ENCODE assay signal across 8 cellular contexts in genomic region chr19:34359140-34359953, GRCh38. TPM values are rescaled to one million over a fixed set of nuclear protein-coding genes. Genes with fewer than 3 reads are reported as not detected.
DNase-seq lines count a peak whose midpoint lies in the region; ATAC-seq lines count a peak whose summit lies in the region.

No MANE protein-coding gene starts in this region.

- no peaks in the 10 kb centered on the region for H3K9me3 ChIP-seq in endocrine pancreas (ENCODE audit: control insufficient read depth, low read length)

- in situ Hi-C loops in Caki2 (cut with HindIII; ENCODE audit: low pct_unique_long_range_greater_than_20kb, low sequenced_read_pairs), result no loop called here

- H3K27me3 ChIP-seq in endocrine pancreas (ENCODE audit: control insufficient read depth, insufficient read depth, low read length), result no peaks in the 10 kb centered on the region

- H3K4me3 ChIP-seq in endocrine pancreas (ENCODE audit: control insufficient read depth, insufficient read depth, low read length), result peak overlapping the region; percentile 58

- H3K4me1 ChIP-seq in endocrine pancreas (ENCODE audit: control insufficient read depth, insufficient read depth, low read length), result no peaks in the 10 kb centered on the region

- DNase-seq in Caki2 (ENCODE audit: low read depth) (peak; percentile 100), HT1080 (ENCODE audit: low read depth) (peak; percentile 99), mesenteric fat pad (ENCODE audit: low spot score) (peak; percentile 98)
- peak; percentile 99 for DNase-seq in NK-92 treated with Interleukin-12 subunit alpha and Interleukin-12 subunit beta, amount 100 ng/mL, for 24 hours (lab: John Stamatoyannopoulos, UW)
- peak; percentile 96 to 98 (median 98) for DNase-seq in activated CD8-positive, alpha-beta memory T cell treated with anti-CD3 and anti-CD28 coated beads for 48 hours (ENCODE audit: low read depth in 2 of 3, low spot score in 2 of 3)
- DNase-seq in stimulated activated CD8-positive, alpha-beta memory T cell treated with anti-CD3 and anti-CD28 coated beads, Interleukin-15, amount 100 ng/mL, for 24 hours (ENCODE audit: low read depth), result peak; percentile 91

- H3K9ac ChIP-seq in endocrine pancreas (ENCODE audit: control insufficient read depth, insufficient read depth, low read length), result peak overlapping the region; percentile 95

- ATAC-seq in GM21367 (IDR thresholded peaks at IDR 0.05; ENCODE audit: unreplicated experiment), result peak; percentile 79

- no peaks in the 10 kb centered on the region for H3K36me3 ChIP-seq in endocrine pancreas (ENCODE audit: control insufficient read depth, insufficient read depth, low read length)

RNA-seq across cellular contexts. Expression of gene GPI, which starts 5.6 kb away (rescaled TPM):
- total RNA-seq in Caki2 (2014; rRNA removed; shearing (Covaris generic); ENCODE audit: low replicate concordance), result 829 and 893 TPM in 2 replicates
- total RNA-seq in HT1080 (2014; rRNA removed; shearing (Covaris generic)), result 156 and 180 TPM in 2 replicates
- polyA plus RNA-seq in HT1080 (2015; cell fraction: cytosol; rRNA removed), result 301 and 309 TPM in 2 replicates
- polyA plus RNA-seq in HT1080 (2015; cell fraction: nucleus; rRNA removed), result 360 and 379 TPM in 2 replicates
- 426 TPM for total RNA-seq in mesenteric fat pad

RNA-seq across cellular contexts. Expression of gene PDCD2L, which starts 44.9 kb away (rescaled TPM):
- total RNA-seq in Caki2 (2014; rRNA removed; shearing (Covaris generic); ENCODE audit: low replicate concordance), result 24.6 and 25.9 TPM in 2 replicates
- total RNA-seq in HT1080 (2014; rRNA removed; shearing (Covaris generic)), result 54.2 and 54.8 TPM in 2 replicates
- polyA plus RNA-seq in HT1080 (2015; cell fraction: cytosol; rRNA removed), result 35.0 and 42.9 TPM in 2 replicates
- polyA plus RNA-seq in HT1080 (2015; cell fraction: nucleus; rRNA removed), result 20.0 and 22.5 TPM in 2 replicates
- total RNA-seq in mesenteric fat pad, result 4.3 TPM

Comparison
In these comparisons a context has a peak if more than half of its experiments do, and no peak if none do; other contexts are left out.
1. Peak in every context shown above with its lines: DNase-seq, ATAC-seq and H3K4me3 ChIP-seq.